1 cellular context compared by ENCODE assay signal in the genomic region with DNA sequence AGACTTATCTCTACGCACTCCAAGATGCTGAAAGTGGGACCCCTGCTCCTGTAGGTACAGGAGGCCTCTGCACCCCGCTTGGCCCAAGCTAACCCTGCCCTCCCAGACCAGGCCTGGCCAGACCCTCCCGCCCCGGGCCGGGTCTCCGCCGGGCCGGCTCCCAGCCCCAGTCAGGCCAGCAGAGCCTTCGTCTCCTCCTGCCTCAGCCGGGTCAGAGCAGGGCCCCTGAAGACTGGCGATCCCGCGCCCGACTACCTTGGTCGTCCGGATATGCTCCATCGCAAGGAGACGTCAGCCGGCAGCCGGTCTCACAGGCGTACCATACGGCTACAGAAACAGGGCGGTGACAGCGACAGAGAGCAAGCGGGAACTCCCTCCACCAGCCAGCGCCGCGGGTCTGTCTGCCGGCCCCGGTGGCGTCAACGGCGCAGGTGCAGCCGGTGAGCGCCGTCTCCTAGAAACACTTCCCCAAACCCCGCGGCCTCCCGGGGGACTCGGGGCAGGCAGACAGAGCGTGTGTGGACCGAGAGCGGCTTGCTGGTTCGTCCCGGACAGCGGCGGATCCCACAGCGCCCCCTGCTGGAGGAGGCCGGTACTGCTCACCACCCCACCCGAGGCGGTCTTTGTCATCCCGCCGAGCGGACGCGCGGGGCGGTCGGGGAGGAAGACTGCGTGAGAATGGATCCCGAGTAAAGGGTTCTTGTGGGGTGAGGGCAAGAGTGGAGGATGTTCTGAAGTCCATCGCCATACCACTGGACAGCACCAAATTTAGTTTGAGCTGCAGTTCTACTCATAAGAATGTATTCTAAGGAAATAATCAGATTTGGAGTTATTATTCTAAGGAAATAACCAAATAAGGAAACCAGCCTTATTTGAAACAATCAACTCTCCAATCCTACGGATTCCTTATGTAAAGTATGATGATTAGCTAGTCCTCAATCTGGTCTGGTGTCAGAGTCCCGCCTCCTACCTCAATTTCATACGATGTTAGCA.
TF ChIP-seq lines count a peak whose summit lies in the region.

A gene (minus strand): TSS at position 520 of the 993 bp plus-strand sequence. CDS start 241 bp downstream, at position 279.

TF ChIP-seq in A549, 52 proteins besides CTCF, POLR2A, EP300 and RAD21 (continued from another document):
- TF ChIP-seq, protein P1, sequence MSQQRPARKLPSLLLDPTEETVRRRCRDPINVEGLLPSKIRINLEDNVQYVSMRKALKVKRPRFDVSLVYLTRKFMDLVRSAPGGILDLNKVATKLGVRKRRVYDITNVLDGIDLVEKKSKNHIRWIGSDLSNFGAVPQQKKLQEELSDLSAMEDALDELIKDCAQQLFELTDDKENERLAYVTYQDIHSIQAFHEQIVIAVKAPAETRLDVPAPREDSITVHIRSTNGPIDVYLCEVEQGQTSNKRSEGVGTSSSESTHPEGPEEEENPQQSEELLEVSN (IDR thresholded peaks at IDR 0.05; ENCODE audit: borderline replicate concordance, low read depth): no peak
- TF ChIP-seq, protein P2, sequence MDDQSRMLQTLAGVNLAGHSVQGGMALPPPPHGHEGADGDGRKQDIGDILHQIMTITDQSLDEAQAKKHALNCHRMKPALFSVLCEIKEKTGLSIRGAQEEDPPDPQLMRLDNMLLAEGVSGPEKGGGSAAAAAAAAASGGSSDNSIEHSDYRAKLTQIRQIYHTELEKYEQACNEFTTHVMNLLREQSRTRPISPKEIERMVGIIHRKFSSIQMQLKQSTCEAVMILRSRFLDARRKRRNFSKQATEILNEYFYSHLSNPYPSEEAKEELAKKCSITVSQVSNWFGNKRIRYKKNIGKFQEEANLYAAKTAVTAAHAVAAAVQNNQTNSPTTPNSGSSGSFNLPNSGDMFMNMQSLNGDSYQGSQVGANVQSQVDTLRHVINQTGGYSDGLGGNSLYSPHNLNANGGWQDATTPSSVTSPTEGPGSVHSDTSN (IDR thresholded peaks at IDR 0.05): no peak
- TF ChIP-seq ESRRA (IDR thresholded peaks at IDR 0.05; ENCODE audit: borderline replicate concordance, low read length) (no peak), MAZ (IDR thresholded peaks at IDR 0.05; ENCODE audit: borderline replicate concordance, low read depth, low read length) (no peak), RNF2 (IDR thresholded peaks at IDR 0.05; ENCODE audit: borderline replicate concordance, low read depth) (0 out of 2 replicates have a peak, but pooled peaks have one; percentile 30), TFCP2L1 (CRISPR knock-in tag; IDR thresholded peaks at IDR 0.05) (no peak), SREBF2 (IDR thresholded peaks at IDR 0.05) (no peak), JUN (IDR thresholded peaks at IDR 0.05) (peak in 1 of 2 experiments; percentile 60; a peak in 1 of 5 replicates), FOSL2 (IDR thresholded peaks at IDR 0.05) (no peak), FOSL2 (CRISPR knock-in tag; IDR thresholded peaks at IDR 0.05) (no peak), CHD2 (IDR thresholded peaks at IDR 0.05; ENCODE audit: low read length, partially characterized antibody) (no peak), SMC3 (IDR thresholded peaks at IDR 0.05) (peak; percentile 26; the same call in 2 of the 3 replicates), EHMT2 (IDR thresholded peaks at IDR 0.05; ENCODE audit: low read depth) (no peak), KDM1A (IDR thresholded peaks at IDR 0.05; ENCODE audit: low read depth) (no peak), EHF (CRISPR knock-in tag; IDR thresholded peaks at IDR 0.05) (no peak), RFX5 (IDR thresholded peaks at IDR 0.05) (no peak), TP53 (CRISPR knock-in tag; IDR thresholded peaks at IDR 0.05) (no peak), NR3C1 (IDR thresholded peaks at IDR 0.05) (no peak)
- TF ChIP-seq, protein P3, sequence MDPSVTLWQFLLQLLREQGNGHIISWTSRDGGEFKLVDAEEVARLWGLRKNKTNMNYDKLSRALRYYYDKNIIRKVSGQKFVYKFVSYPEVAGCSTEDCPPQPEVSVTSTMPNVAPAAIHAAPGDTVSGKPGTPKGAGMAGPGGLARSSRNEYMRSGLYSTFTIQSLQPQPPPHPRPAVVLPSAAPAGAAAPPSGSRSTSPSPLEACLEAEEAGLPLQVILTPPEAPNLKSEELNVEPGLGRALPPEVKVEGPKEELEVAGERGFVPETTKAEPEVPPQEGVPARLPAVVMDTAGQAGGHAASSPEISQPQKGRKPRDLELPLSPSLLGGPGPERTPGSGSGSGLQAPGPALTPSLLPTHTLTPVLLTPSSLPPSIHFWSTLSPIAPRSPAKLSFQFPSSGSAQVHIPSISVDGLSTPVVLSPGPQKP (IDR thresholded peaks at IDR 0.05; ENCODE audit: low read depth, low read length): no peak
- TF ChIP-seq, protein P4, sequence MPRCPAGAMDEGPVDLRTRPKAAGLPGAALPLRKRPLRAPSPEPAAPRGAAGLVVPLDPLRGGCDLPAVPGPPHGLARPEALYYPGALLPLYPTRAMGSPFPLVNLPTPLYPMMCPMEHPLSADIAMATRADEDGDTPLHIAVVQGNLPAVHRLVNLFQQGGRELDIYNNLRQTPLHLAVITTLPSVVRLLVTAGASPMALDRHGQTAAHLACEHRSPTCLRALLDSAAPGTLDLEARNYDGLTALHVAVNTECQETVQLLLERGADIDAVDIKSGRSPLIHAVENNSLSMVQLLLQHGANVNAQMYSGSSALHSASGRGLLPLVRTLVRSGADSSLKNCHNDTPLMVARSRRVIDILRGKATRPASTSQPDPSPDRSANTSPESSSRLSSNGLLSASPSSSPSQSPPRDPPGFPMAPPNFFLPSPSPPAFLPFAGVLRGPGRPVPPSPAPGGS (IDR thresholded peaks at IDR 0.05): 0 out of 3 replicates have a peak, but pooled peaks have one; percentile 46
- TF ChIP-seq, protein P5, sequence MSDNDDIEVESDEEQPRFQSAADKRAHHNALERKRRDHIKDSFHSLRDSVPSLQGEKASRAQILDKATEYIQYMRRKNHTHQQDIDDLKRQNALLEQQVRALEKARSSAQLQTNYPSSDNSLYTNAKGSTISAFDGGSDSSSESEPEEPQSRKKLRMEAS (IDR thresholded peaks at IDR 0.05): peak; percentile 62
TF ChIP-seq in A549: peak in this region for 7.
